ENCODE assay signal across 26 cellular contexts in the genomic region with DNA sequence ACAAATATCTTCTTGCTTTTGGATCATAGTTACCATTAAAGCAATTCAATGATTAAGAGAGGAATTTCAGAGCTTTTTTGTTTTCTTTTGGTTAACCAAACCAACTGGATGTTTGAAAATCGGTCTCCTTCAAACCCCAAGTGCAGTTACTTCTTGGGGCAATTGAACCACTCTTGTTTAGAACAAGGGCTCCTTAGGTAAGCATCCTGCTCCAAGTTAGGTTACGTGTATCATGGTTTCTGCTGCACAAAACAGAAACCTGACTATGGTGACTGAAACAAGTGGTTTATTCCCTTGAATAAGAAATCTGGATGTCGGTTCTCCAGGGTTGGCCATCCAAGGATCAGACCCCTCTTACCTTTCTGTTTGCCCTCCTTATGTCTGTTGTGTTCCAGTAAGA.
"Had no signal": no experiment of that assay in that cellular context is flagged by ENCODE, and none has a peak within 500 bp of the region (broad histone marks: within the 10 kb centered on the region; RNA-seq: fewer than 3 reads in every experiment).

No MANE protein-coding gene starts in this region.

- DNase-seq: stimulated activated CD4-positive, alpha-beta T cell treated with anti-CD3 and anti-CD28 coated beads, Interleukin-2, amount 100 ng/mL, for 48 hours; stimulated activated CD4-positive, alpha-beta T cell treated with anti-CD3 and anti-CD28 coated beads, Interleukin-4, amount 100 ng/mL, for 1 hour; stimulated activated CD4-positive, alpha-beta T cell treated with anti-CD3 and anti-CD28 coated beads, Interleukin-4, amount 100 ng/mL, for 24 hours; stimulated activated CD4-positive, alpha-beta T cell treated with anti-CD3 and anti-CD28 coated beads, Interleukin-4, amount 100 ng/mL, for 4 hours; stimulated activated CD8-positive, alpha-beta memory T cell treated with anti-CD3 and anti-CD28 coated beads, Interleukin-4, amount 100 ng/mL, for 48 hours; stimulated activated naive B cell treated with anti-CD40 and anti-IgM and Interleukin-4, amounts not matched to agents 10 μg/mL and 1 μg/mL and 100 μg/mL, for 72 hours; stimulated activated naive CD4-positive, alpha-beta T cell; stimulated activated naive CD4-positive, alpha-beta T cell treated with Interleukin-2 at 50 U/mL for 16 hours; stimulated activated naive CD8-positive, alpha-beta T cell treated with anti-CD3 and anti-CD28 coated beads, Interleukin-15, amount 100 ng/mL, for 72 hours; stimulated activated naive CD8-positive, alpha-beta T cell treated with anti-CD3 and anti-CD28 coated beads, Interleukin-15, Interleukin-2, amounts not matched to agents 100 U/mL and 50 U/mL, for 24 hours; stomach; substantia nigra; testis; thyroid gland; tibial artery; transverse colon; trophoblast cell; upper lobe of left lung; upper lobe of right lung; uterus had no signal

- ATAC-seq: stimulated activated effector memory CD8-positive, alpha-beta T cell treated with anti-CD3 and anti-CD28 coated beads, Interleukin-12 subunit alpha, Interleukin-12 subunit beta, amount 100 ng/mL, for 72 hours; stimulated activated memory B cell treated with anti-CD40 and anti-IgM and Interleukin-4, amounts not matched to agents 10 μg/mL and 1 μg/mL and 100 μg/mL, for 72 hours; stimulated activated naive B cell treated with anti-CD40 and anti-IgM and Interleukin-4, amounts not matched to agents 10 μg/mL and 1 μg/mL and 100 μg/mL, for 72 hours; stimulated activated naive CD8-positive, alpha-beta T cell treated with anti-CD3 and anti-CD28 coated beads, Interleukin-15, amount 100 ng/mL, for 72 hours; stimulated activated naive CD8-positive, alpha-beta T cell treated with anti-CD3 and anti-CD28 coated beads, Interleukin-15, Interleukin-2, amounts not matched to agents 100 U/mL and 50 U/mL, for 24 hours; upper lobe of right lung had no signal

- H3K4me3 ChIP-seq: stomach, suprapubic skin, testis, thoracic aorta, thyroid gland, tibial artery, tibial nerve, transverse colon, upper lobe of left lung, upper lobe of right lung, uterus, vagina had no signal

- H3K27me3 ChIP-seq: stomach, suprapubic skin, testis, thyroid gland, tibial artery, tibial nerve, transverse colon, upper lobe of left lung, upper lobe of right lung, uterus, vagina had no signal

- H3K36me3 ChIP-seq: stomach, suprapubic skin, thoracic aorta, thyroid gland, tibial artery, tibial nerve, transverse colon, upper lobe of left lung, upper lobe of right lung, uterus, vagina had no signal

- H3K4me1 ChIP-seq: suprapubic skin, testis, tibial artery, tibial nerve, upper lobe of right lung, uterus, vagina had no signal

- H3K27ac ChIP-seq: stomach, suprapubic skin, testis, thoracic aorta, thyroid gland, tibial artery, tibial nerve, transverse colon, upper lobe of left lung, upper lobe of right lung, uterus, vagina had no signal

- H3K9me3 ChIP-seq: stomach, suprapubic skin, testis, thoracic aorta, thyroid gland, tibial artery, tibial nerve, transverse colon, upper lobe of left lung, upper lobe of right lung, uterus, vagina had no signal
